In the genomic region with DNA sequence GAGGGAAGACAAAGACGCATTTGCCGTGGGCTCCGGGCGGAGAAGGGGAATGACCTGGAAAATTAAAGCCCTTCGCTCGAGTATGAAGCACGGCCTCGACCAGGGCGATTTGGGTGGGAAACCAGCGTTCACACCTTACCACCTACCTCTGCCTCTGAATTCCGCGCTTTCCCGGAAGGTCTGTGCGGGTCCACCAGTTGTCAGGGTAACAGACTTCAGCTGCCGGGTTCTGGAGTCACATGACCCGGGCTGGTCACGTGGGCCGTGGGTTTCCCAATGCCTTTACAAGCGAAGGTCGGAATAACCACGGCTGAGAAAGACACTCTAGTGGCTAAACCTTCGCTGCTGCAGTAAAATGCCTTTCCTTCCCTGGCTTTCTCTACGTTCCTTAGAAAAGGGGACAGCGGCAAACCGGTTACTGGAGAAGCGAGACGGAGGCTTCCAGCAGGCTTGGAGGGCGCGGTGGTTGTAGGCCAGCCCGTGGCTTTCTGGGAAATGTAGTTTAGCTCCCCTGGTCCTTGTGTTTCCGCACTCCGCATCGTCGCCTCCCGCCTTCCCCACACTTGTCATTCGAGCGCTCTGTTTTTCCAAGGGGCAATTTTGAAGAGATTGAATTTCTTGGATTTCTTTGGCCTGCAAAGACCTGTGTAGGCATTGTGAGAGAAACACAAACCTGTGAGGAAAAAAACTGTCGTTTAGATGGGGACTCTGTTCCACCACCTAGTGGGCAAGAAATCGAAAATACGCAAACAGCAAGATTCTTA, we compare ENCODE assay signal across 8 cellular contexts. TPM values are rescaled to one million over a fixed set of nuclear protein-coding genes. Genes with fewer than 3 reads are reported as not detected.
DNase-seq lines count a peak whose midpoint lies in the region; ATAC-seq and TF ChIP-seq lines count a peak whose summit lies in the region.

A gene with protein sequence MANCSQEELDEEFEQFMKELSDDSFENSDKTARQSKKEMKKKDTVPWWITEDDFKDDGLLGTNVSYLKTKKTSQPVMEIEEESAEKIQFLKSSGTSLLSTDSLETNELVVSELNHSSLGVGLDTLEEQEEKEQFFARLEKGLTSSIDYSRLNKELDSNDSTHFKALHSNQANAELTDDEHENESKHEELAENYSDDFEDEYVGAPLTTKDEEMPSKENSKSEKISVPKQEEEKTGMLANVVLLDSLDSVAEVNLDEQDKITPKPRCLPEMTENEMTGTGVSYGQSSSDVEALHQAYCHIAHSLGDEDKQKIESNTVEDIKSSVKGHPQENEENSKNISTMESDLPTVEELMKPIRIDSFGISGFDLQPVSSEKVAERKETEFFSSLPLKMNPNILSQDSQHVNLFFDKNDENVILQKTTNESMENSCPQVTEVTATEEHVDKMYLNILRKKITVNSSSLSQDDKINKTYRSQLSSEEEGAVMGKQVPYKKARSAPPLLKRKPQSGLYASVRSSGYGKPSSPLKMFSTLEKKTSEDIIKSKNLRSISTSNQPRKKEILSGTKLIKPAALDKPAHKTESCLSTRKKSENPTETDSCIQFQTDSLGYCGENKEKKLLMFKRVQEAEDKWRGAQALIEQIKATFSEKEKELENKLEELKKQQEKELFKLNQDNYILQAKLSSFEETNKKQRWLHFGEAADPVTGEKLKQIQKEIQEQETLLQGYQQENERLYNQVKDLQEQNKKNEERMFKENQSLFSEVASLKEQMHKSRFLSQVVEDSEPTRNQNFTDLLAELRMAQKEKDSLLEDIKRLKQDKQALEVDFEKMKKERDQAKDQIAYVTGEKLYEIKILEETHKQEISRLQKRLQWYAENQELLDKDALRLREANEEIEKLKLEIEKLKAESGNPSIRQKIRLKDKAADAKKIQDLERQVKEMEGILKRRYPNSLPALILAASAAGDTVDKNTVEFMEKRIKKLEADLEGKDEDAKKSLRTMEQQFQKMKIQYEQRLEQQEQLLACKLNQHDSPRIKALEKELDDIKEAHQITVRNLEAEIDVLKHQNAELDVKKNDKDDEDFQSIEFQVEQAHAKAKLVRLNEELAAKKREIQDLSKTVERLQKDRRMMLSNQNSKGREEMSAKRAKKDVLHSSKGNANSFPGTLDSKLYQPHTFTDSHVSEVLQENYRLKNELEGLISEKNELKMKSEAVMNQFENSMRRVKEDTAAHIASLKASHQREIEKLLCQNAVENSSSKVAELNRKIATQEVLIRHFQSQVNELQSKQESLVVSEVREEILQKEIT (N-terminal part only) (minus strand): TSS at position 210 of the 764 bp plus-strand sequence. CDS start 1,250 bp downstream, outside the sequence.

- H3K9me3 ChIP-seq in iPS-20b (ENCODE audit: insufficient read depth, low read depth, low read length): no peaks in the 10 kb centered on the region

- H3K27ac ChIP-seq in iPS-20b (ENCODE audit: low read length) (peak within 1 kb of the TSS; percentile 29), skin epidermis (peak within 1 kb of the TSS in 20 of 21 experiments; percentile 65 to 93 (median 82))

- DNase-seq in A172 (ENCODE audit: low spot score): peak; percentile 77
- DNase-seq in NCI-H2107 (lab: John Stamatoyannopoulos, UW): peak; percentile 76
- peak; percentile 85 for DNase-seq in UCSD-AML1 (lab: John Stamatoyannopoulos, UW; ENCODE audit: unreplicated experiment)
- DNase-seq in MCF 10A (ENCODE audit: unreplicated experiment): peak; percentile 87

- intact Hi-C loops in MCF 10A (cut with micrococcal nuclease): loop anchor here (2.0 to 5.0 kb wide), 3 partner anchors 343 to 1095 kb away; no protein-coding TSS in a partner anchor

- H3K36me3 ChIP-seq in iPS-20b (ENCODE audit: insufficient read depth, low read depth, low read length): 0 out of 2 replicates have a peak, but pooled peaks cover 6% of the 10 kb centered on the region

- H3K9me3 Mint-ChIP-seq in MCF 10A (ENCODE audit: unreplicated experiment): no peaks in the 10 kb centered on the region

- peak within 1 kb of the TSS; percentile 78 for H3K9ac ChIP-seq in iPS-20b (ENCODE audit: low read depth, low read length)

- ATAC-seq in GM18520 (IDR thresholded peaks at IDR 0.05; ENCODE audit: unreplicated experiment) (peak; percentile 91), HG03064 (IDR thresholded peaks at IDR 0.05; ENCODE audit: low read depth, unreplicated experiment) (peak; percentile 99)

- peaks cover 18% of the 10 kb centered on the region for H3K27me3 Mint-ChIP-seq in MCF 10A (ENCODE audit: insufficient read depth, unreplicated experiment)

- H3K4me1 ChIP-seq in iPS-20b (ENCODE audit: insufficient read depth, low read length): peaks cover 4% of the 10 kb centered on the region; the same call in 1 of the 2 replicates

- H3K36me3 Mint-ChIP-seq in MCF 10A (ENCODE audit: insufficient read depth, unreplicated experiment): no peaks in the 10 kb centered on the region

- H3K4me3 ChIP-seq in iPS-20b (ENCODE audit: low read length) (peak within 1 kb of the TSS; percentile 96), skin epidermis (peak within 1 kb of the TSS; percentile 78 to 94 (median 85))

- peaks cover 37% of the 10 kb centered on the region for H3K27me3 ChIP-seq in iPS-20b (ENCODE audit: insufficient read depth, low read length)

- H3K27ac Mint-ChIP-seq in MCF 10A (ENCODE audit: low read depth, unreplicated experiment): peak within 1 kb of the TSS; percentile 72

- CTCF ChIA-PET in MCF 10A (lab: Yijun Ruan, JAX): interaction anchor here (0.5 to 3.3 kb wide), 28 partner anchors 9 to 1227 kb away, joined by 3 to 24 read pairs (median 4); no protein-coding TSS in a partner anchor

- POLR2A ChIA-PET in MCF 10A (lab: Yijun Ruan, JAX): interaction anchor here (0.5 to 1.2 kb wide), 9 partner anchors 16 to 752 kb away, joined by 3 to 6 read pairs (median 3); a partner anchor contains a TSS

- peak; percentile 75 for TF ChIP-seq CTCF in MCF 10A (IDR thresholded peaks at IDR 0.05; ENCODE audit: unreplicated experiment)

- BruUV-seq in MCF 10A (replicated peaks; lab: Mats Ljungman, UMichigan): no TSS peak

- H3K4me1 Mint-ChIP-seq in MCF 10A (ENCODE audit: insufficient read depth, unreplicated experiment): peaks cover 13% of the 10 kb centered on the region

- H3K4me3 Mint-ChIP-seq in MCF 10A (ENCODE audit: unreplicated experiment): peak within 1 kb of the TSS; percentile 94

RNA-seq across cellular contexts. Expression of the gene that starts here (rescaled TPM):
- 8.0 and 19.5 TPM in 2 replicates for total RNA-seq in A172 (2014; rRNA removed; shearing (Covaris generic))
- 2.4 and 2.9 TPM in 2 replicates for total RNA-seq in MCF 10A (2022)

Comparison
In these comparisons a context has a peak if more than half of its experiments do, and no peak if none do; other contexts are left out.
1. Peak in every context shown above with its lines: DNase-seq, ATAC-seq, H3K4me3 ChIP-seq and H3K27ac ChIP-seq.